ENCODE assay signal across 10 cellular contexts in genomic region chr12:19757317-19757877, GRCh38.
DNase-seq lines count a peak whose midpoint lies in the region; ATAC-seq, FAIRE-seq and TF ChIP-seq lines count a peak whose summit lies in the region.
"Had no signal": no experiment of that assay in that cellular context is flagged by ENCODE, and none has a peak within 500 bp of the region (broad histone marks: within the 10 kb centered on the region; RNA-seq: fewer than 3 reads in every experiment).

No MANE protein-coding gene starts in this region.

- H3K4me1 ChIP-seq in Loucy (ENCODE audit: insufficient read depth, low read length, poor library complexity, severe bottlenecking), result no peaks in the 10 kb centered on the region
- H3K4me1 ChIP-seq in keratinocyte (ENCODE audit: control insufficient read depth, extremely low read depth, insufficient read depth, low read length), result no peaks in the 10 kb centered on the region

- H3K27me3 Mint-ChIP-seq in WTC11 (ENCODE audit: low read depth) (no peaks in the 10 kb centered on the region), T-cell (no peaks in the 10 kb centered on the region)

- H3K27ac ChIP-seq in keratinocyte (ENCODE audit: control insufficient read depth, insufficient read depth, low read length), result no peak overlapping the region
- H3K27ac ChIP-seq: BLaER1 treated with 17β-estradiol and CSF1 and Interleukin-3, amounts not matched to agents 10 nM and 100 nM; skin epidermis had no signal

- no peak overlapping the region for H3K4me3 ChIP-seq in Loucy (ENCODE audit: low read length, poor library complexity, severe bottlenecking)
- H3K4me3 ChIP-seq in keratinocyte (ENCODE audit: control insufficient read depth in 2 of 3, extremely low read depth in 1 of 3, insufficient read depth in 2 of 3, low read depth in 1 of 3, low read length in 3 of 3), result no peak overlapping the region
- H3K4me3 ChIP-seq: BLaER1 treated with 17β-estradiol and CSF1 and Interleukin-3, amounts not matched to agents 10 nM and 100 nM; skin epidermis had no signal

- H3K9me3 Mint-ChIP-seq in WTC11, result peaks cover 15% of the 10 kb centered on the region
- peaks cover 14 to 15% (median 14%) of the 10 kb centered on the region in 3 donors for H3K9me3 Mint-ChIP-seq in T-cell

- ATAC-seq in WTC11, result peak; percentile 75
- ATAC-seq in GM21367 (IDR thresholded peaks at IDR 0.05; ENCODE audit: unreplicated experiment), result no peak
- no peak for ATAC-seq in HG03280 (IDR thresholded peaks at IDR 0.05; ENCODE audit: unreplicated experiment)
- ATAC-seq in T-cell (replicated peaks in 1 of 4), result no peak

- H3K79me2 ChIP-seq in Loucy (ENCODE audit: insufficient read depth, low read length) (no peaks in the 10 kb centered on the region), keratinocyte (ENCODE audit: control insufficient read depth, insufficient read depth, low read length) (no peaks in the 10 kb centered on the region)

- H2AFZ ChIP-seq in Loucy (ENCODE audit: low read length) (peak overlapping the region; percentile 55), keratinocyte (ENCODE audit: control insufficient read depth, low read length) (no peak overlapping the region)

- H3K9ac ChIP-seq in Loucy (ENCODE audit: low read depth, low read length, poor library complexity, severe bottlenecking), result no peak overlapping the region
- no peak overlapping the region for H3K9ac ChIP-seq in keratinocyte (ENCODE audit: control insufficient read depth, extremely low read depth, insufficient read depth, low read length)
- H3K9ac ChIP-seq: BLaER1 treated with 17β-estradiol and CSF1 and Interleukin-3, amounts not matched to agents 10 nM and 100 nM had no signal

- H3K27me3 ChIP-seq in Loucy (ENCODE audit: insufficient read depth, low read length, poor library complexity, severe bottlenecking) (no peaks in the 10 kb centered on the region), keratinocyte (ENCODE audit: control insufficient read depth, extremely low read depth, insufficient read depth, low read length) (no peaks in the 10 kb centered on the region)
- H3K27me3 ChIP-seq: BLaER1 treated with 17β-estradiol and CSF1 and Interleukin-3, amounts not matched to agents 10 nM and 100 nM had no signal

- no peaks in the 10 kb centered on the region for H3F3A ChIP-seq in Loucy (ENCODE audit: low read depth)

- TF ChIP-seq CTCF in Loucy (conservative IDR thresholded peaks at IDR 0.05; ENCODE audit: low read length) (peak; percentile 77), WTC11 (IDR thresholded peaks at IDR 0.05) (no peak), keratinocyte (optimal IDR thresholded peaks at IDR 0.05 in 1 of 3, IDR thresholded peaks at IDR 0.05 in 1 of 3, conservative IDR thresholded peaks at IDR 0.05 in 1 of 3; ENCODE audit: extremely low read depth in 1 of 3, insufficient read depth in 2 of 3, low read length in 3 of 3) (peak in 2 of 3 experiments; percentile 43 to 67)

- no peak overlapping the region for H3K27ac Mint-ChIP-seq in WTC11
- no peak overlapping the region for H3K27ac Mint-ChIP-seq in T-cell

- peak; percentile 77 for FAIRE-seq in keratinocyte (lab: Jason Lieb, UNC)

- no peaks in the 10 kb centered on the region for H3K9me2 ChIP-seq in Loucy (replicated peaks; ENCODE audit: low read depth, low read length)

- dilution Hi-C loops in keratinocyte (cut with MboI; ENCODE audit: extremely low pct_ligation_motif_present, low sequenced_read_pairs), result no loop called here

- H3K9me3 ChIP-seq in Loucy (ENCODE audit: insufficient read depth, low read depth, low read length), result peaks cover 7% of the 10 kb centered on the region; the same call in 1 of the 2 replicates
- H3K9me3 ChIP-seq in keratinocyte (ENCODE audit: control insufficient read depth, low read depth, low read length), result no peaks in the 10 kb centered on the region

- DNase-seq in NCI-H1092 treated with DMSO at 0.1 percent for 48 hours (lab: John Stamatoyannopoulos, UW) (peak; percentile 61), NCI-H1092 (lab: John Stamatoyannopoulos, UW) (no peak), WTC11 (ENCODE audit: low spot score) (no peak), keratinocyte (ENCODE audit: low read depth, low spot score) (no peak), T-cell (no peak)

- peaks cover 8% of the 10 kb centered on the region for H3K36me3 Mint-ChIP-seq in WTC11
- H3K36me3 Mint-ChIP-seq in T-cell, result no peaks in the 10 kb centered on the region

- CTCF ChIA-PET in WTC11 (lab: Charles Lee) (interaction anchor here (0.6 to 2.2 kb wide), 16 partner anchors 11 to 611 kb away, joined by 3 to 13 read pairs (median 4); partner anchors contain the start of gene PDE3A), T-cell (lab: Charles Lee) (no interaction called here)

- H3K4me2 ChIP-seq in Loucy (ENCODE audit: low read depth, low read length, poor library complexity, severe bottlenecking) (no peak overlapping the region), keratinocyte (ENCODE audit: control insufficient read depth, extremely low read depth, insufficient read depth, low read depth, low read length) (no peak overlapping the region)
- H3K4me2 ChIP-seq: BLaER1 treated with 17β-estradiol and CSF1 and Interleukin-3, amounts not matched to agents 10 nM and 100 nM had no signal

- H3K4me3 Mint-ChIP-seq in WTC11 (no peak overlapping the region), T-cell (no peak overlapping the region)

- H4K20me1 ChIP-seq in Loucy (ENCODE audit: insufficient read depth, low read length, poor library complexity, severe bottlenecking), result no peaks in the 10 kb centered on the region
- no peaks in the 10 kb centered on the region for H4K20me1 ChIP-seq in keratinocyte (ENCODE audit: control insufficient read depth, extremely low read depth, insufficient read depth, low read length)
- H4K20me1 ChIP-seq: BLaER1 treated with 17β-estradiol and CSF1 and Interleukin-3, amounts not matched to agents 10 nM and 100 nM had no signal

- POLR2A ChIA-PET in WTC11 (lab: Charles Lee) (no interaction called here), T-cell (lab: Charles Lee) (no interaction called here)

- H3K36me3 ChIP-seq in Loucy (ENCODE audit: insufficient read depth, low read length) (no peaks in the 10 kb centered on the region), keratinocyte (ENCODE audit: control insufficient read depth in 2 of 2, extremely low read depth in 1 of 2, insufficient read depth in 2 of 2, low read length in 2 of 2) (no peaks in the 10 kb centered on the region)
- H3K36me3 ChIP-seq: BLaER1 treated with 17β-estradiol and CSF1 and Interleukin-3, amounts not matched to agents 10 nM and 100 nM had no signal

- H3K4me1 Mint-ChIP-seq in WTC11, result no peaks in the 10 kb centered on the region
- no peaks in the 10 kb centered on the region for H3K4me1 Mint-ChIP-seq in T-cell

- no peaks in the 10 kb centered on the region for H3K9me1 ChIP-seq in keratinocyte (ENCODE audit: control insufficient read depth, extremely low read depth, insufficient read depth, low read length)

TF ChIP-seq in WTC11, 78 proteins besides CTCF, POLR2A, EP300 and RAD21:
- TF ChIP-seq OVOL2 (CRISPR knock-in tag; IDR thresholded peaks at IDR 0.05; ENCODE audit: borderline replicate concordance) (no peak), ZNF263 (CRISPR knock-in tag; IDR thresholded peaks at IDR 0.05; ENCODE audit: low read depth) (no peak), JAZF1 (CRISPR knock-in tag; IDR thresholded peaks at IDR 0.05) (no peak), NR3C1 (CRISPR knock-in tag; conservative IDR thresholded peaks at IDR 0.05; ENCODE audit: low read depth) (no peak), GRHL2 (CRISPR knock-in tag; IDR thresholded peaks at IDR 0.05; ENCODE audit: insufficient replicate concordance, severe bottlenecking) (no peak), FOXP4 (CRISPR knock-in tag; IDR thresholded peaks at IDR 0.05) (no peak), SMAD3 (CRISPR knock-in tag; IDR thresholded peaks at IDR 0.05; ENCODE audit: borderline replicate concordance) (no peak), RELA (CRISPR knock-in tag; IDR thresholded peaks at IDR 0.05; ENCODE audit: borderline replicate concordance) (no peak)
